Comparison of ENCODE assay signal across 8 cellular contexts in genomic region chr20:35954200-35954906, GRCh38. TPM values are rescaled to one million over a fixed set of nuclear protein-coding genes. Genes with fewer than 3 reads are reported as not detected.
DNase-seq lines count a peak whose midpoint lies in the region; ATAC-seq, FAIRE-seq and TF ChIP-seq lines count a peak whose summit lies in the region.

TSS of gene SCAND1 (minus strand) at chr20:35954502. CDS start at chr20:35954284, 218 bp downstream.

- H3K27ac ChIP-seq in pancreas (peak within 1 kb of the TSS; percentile 97 to 99 (median 98)), tibial artery (peak within 1 kb of the TSS; percentile 98 to 99)

- peak within 1 kb of the TSS; percentile 73 to 99 (median 97) for H3K4me3 ChIP-seq in pancreas
- H3K4me3 ChIP-seq in tibial artery = peak within 1 kb of the TSS; percentile 86 to 91

- intact Hi-C loops in Right ventricle myocardium inferior (cut with DNase I) = no loop called here
- intact Hi-C loops in pancreas (cut with DNase I) = no loop called here
- intact Hi-C loops in tibial artery (cut with DNase I; ENCODE audit: low total_unique reads) = no loop called here

- H3K9me3 ChIP-seq in pancreas (no peaks in the 10 kb centered on the region), tibial artery (no peaks in the 10 kb centered on the region)

- peak; percentile 98 to 99 (median 98) for DNase-seq in NCI-H1417 (lab: John Stamatoyannopoulos, UW)
- peak; percentile 100 for DNase-seq in SW 1271 (lab: John Stamatoyannopoulos, UW)
- DNase-seq in activated naive CD8-positive, alpha-beta T cell treated with anti-CD3 and anti-CD28 coated beads, Interleukin-2, amount 50 U/mL, for 16 hours (ENCODE audit: low read depth, low spot score) = peak; percentile 93
- peak; percentile 96 for DNase-seq in Right ventricle myocardium inferior (ENCODE audit: missing footprints)
- DNase-seq in pancreas = peak; percentile 94 to 99 (median 98)
- DNase-seq in tibial artery = peak; percentile 95 to 97

- H3K36me3 ChIP-seq in pancreas (no peaks in the 10 kb centered on the region), tibial artery (peaks cover 0 to 5% (median 0%) of the 10 kb centered on the region in 3 donors)

- no peak for FAIRE-seq in pancreas (lab: Jason Lieb, UNC)

- 0% methylated on average over 76 of the region's 76 CpGs for WGBS in pancreas, 2 donors

- peak; percentile 85 for ATAC-seq in HG02763 (IDR thresholded peaks at IDR 0.05; ENCODE audit: unreplicated experiment)
- peak; percentile 96 for ATAC-seq in Right ventricle myocardium inferior
- ATAC-seq in pancreas = peak; percentile 85 to 96 (median 91)

- TF ChIP-seq CTCF in GM12874 (IDR thresholded peaks at IDR 0.05; ENCODE audit: insufficient read depth, low read depth, low read length) (peak; percentile 99), pancreas (IDR thresholded peaks at IDR 0.05) (peak; percentile 96 to 99 (median 98)), tibial artery (IDR thresholded peaks at IDR 0.05) (peak; percentile 91 to 97)

- H3K4me1 ChIP-seq in pancreas (peaks cover 9 to 19% (median 9%) of the 10 kb centered on the region in 3 donors), tibial artery (peaks cover 0 to 27% (median 17%) of the 10 kb centered on the region in 4 donors)

- H3K27me3 ChIP-seq in pancreas = no peaks in the 10 kb centered on the region
- no peaks in the 10 kb centered on the region for H3K27me3 ChIP-seq in tibial artery

RNA-seq across cellular contexts. Expression of gene SCAND1, which starts in this region (rescaled TPM):
- total RNA-seq in Right ventricle myocardium inferior = 44.8 TPM
- 10 to 100 TPM; 24.2 to 43.6 (median 36.5) TPM for total RNA-seq in pancreas
- 100 to 1,000 TPM; 103 to 224 TPM for polyA plus RNA-seq in pancreas

Comparison
In these comparisons a context has a peak if more than half of its experiments do, and no peak if none do; other contexts are left out.
1. Peak in every context shown above with its lines: DNase-seq, ATAC-seq, H3K4me3 ChIP-seq and H3K27ac ChIP-seq.